In the genomic region with DNA sequence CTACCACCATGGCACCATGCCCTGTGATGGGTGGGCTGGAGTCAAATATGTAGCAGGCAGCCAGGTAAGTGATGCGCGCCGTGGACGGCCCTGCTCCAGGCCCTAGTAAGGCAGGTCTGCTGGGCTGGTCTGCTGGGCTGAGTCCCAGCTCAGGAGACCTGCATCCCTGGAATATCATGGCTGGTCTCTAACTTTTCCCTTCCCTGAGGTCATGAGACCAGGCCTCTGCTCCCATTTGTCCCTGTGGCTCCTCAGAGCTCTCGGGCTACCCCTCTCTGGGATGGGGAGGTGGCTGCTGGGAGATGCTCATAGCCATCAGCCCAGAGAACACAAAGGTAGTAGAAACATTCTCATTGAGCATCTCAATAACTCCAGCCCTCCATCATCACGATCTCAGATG, we compare ENCODE assay signal across 28 cellular contexts. TPM values are rescaled to one million over a fixed set of nuclear protein-coding genes. Genes with fewer than 3 reads are reported as not detected.
"Had no signal": no experiment of that assay in that cellular context is flagged by ENCODE, and none has a peak within 500 bp of the region (broad histone marks: within the 10 kb centered on the region; RNA-seq: fewer than 3 reads in every experiment).

No MANE protein-coding gene starts in this region.

- DNase-seq: stimulated activated CD4-positive, alpha-beta T cell treated with anti-CD3 and anti-CD28 coated beads, Interleukin-1b, Interleukin-23, amount 100 ng/mL, for 48 hours; stimulated activated CD4-positive, alpha-beta T cell treated with anti-CD3 and anti-CD28 coated beads, Interleukin-2, amount 100 ng/mL, for 24 hours; stimulated activated CD4-positive, alpha-beta T cell treated with anti-CD3 and anti-CD28 coated beads, Interleukin-2, amount 100 ng/mL, for 48 hours; stimulated activated CD4-positive, alpha-beta T cell treated with anti-CD3 and anti-CD28 coated beads, Interleukin-4, amount 100 ng/mL, for 1 hour; stimulated activated CD4-positive, alpha-beta T cell treated with anti-CD3 and anti-CD28 coated beads, Interleukin-4, amount 100 ng/mL, for 24 hours; stimulated activated CD4-positive, alpha-beta T cell treated with anti-CD3 and anti-CD28 coated beads, Interleukin-4, amount 100 ng/mL, for 4 hours; stimulated activated naive B cell treated with anti-CD40 and anti-IgM and Interleukin-4, amounts not matched to agents 10 μg/mL and 1 μg/mL and 100 μg/mL, for 72 hours; stimulated activated naive CD4-positive, alpha-beta T cell; stimulated activated naive CD4-positive, alpha-beta T cell treated with Interleukin-2 at 50 U/mL for 16 hours; stimulated activated naive CD8-positive, alpha-beta T cell treated with anti-CD3 and anti-CD28 coated beads, Interleukin-15, amount 100 ng/mL, for 72 hours; stimulated activated naive CD8-positive, alpha-beta T cell treated with anti-CD3 and anti-CD28 coated beads, Interleukin-15, Interleukin-2, amounts not matched to agents 100 U/mL and 50 U/mL, for 24 hours; stomach; substantia nigra; testis; thyroid gland; transverse colon; trophoblast cell; upper lobe of left lung; upper lobe of right lung; uterus had no signal

- H3K27me3 ChIP-seq: suprapubic skin, testis, thyroid gland, tibial artery, tibial nerve, upper lobe of left lung, upper lobe of right lung, uterus, vagina had no signal

- ATAC-seq: stimulated activated memory B cell treated with anti-CD40 and anti-IgM and Interleukin-4, amounts not matched to agents 10 μg/mL and 1 μg/mL and 100 μg/mL, for 72 hours; stimulated activated naive B cell treated with anti-CD40 and anti-IgM and Interleukin-4, amounts not matched to agents 10 μg/mL and 1 μg/mL and 100 μg/mL, for 72 hours; stimulated activated naive CD8-positive, alpha-beta T cell treated with anti-CD3 and anti-CD28 coated beads, Interleukin-15, Interleukin-2, amounts not matched to agents 100 U/mL and 50 U/mL, for 24 hours; upper lobe of right lung had no signal

- H3K36me3 ChIP-seq: stomach, suprapubic skin, thoracic aorta, thyroid gland, tibial artery, tibial nerve, transverse colon, upper lobe of left lung, upper lobe of right lung, uterus, vagina had no signal

- H3K27ac ChIP-seq: stomach, suprapubic skin, testis, thoracic aorta, thyroid gland, tibial artery, tibial nerve, transverse colon, upper lobe of left lung, upper lobe of right lung, uterus, vagina had no signal

- H3K36me3 Mint-ChIP-seq: stimulated activated memory B cell treated with anti-CD40 and anti-IgM and Interleukin-4, amounts not matched to agents 10 μg/mL and 1 μg/mL and 100 μg/mL, for 72 hours; stimulated activated naive B cell treated with anti-CD40 and anti-IgM and Interleukin-4, amounts not matched to agents 10 μg/mL and 1 μg/mL and 100 μg/mL, for 72 hours; type B pancreatic cell had no signal

- H3K4me3 Mint-ChIP-seq: stimulated activated memory B cell treated with anti-CD40 and anti-IgM and Interleukin-4, amounts not matched to agents 10 μg/mL and 1 μg/mL and 100 μg/mL, for 72 hours; stimulated activated naive B cell treated with anti-CD40 and anti-IgM and Interleukin-4, amounts not matched to agents 10 μg/mL and 1 μg/mL and 100 μg/mL, for 72 hours; stimulated activated naive CD8-positive, alpha-beta T cell treated with anti-CD3 and anti-CD28 coated beads, Interleukin-15, amount 100 ng/mL, for 72 hours; stimulated activated naive CD8-positive, alpha-beta T cell treated with anti-CD3 and anti-CD28 coated beads, Interleukin-15, Interleukin-2, amounts not matched to agents 100 ng/mL and 50 ng/mL, for 24 hours; type B pancreatic cell had no signal

- H3K4me3 ChIP-seq: stomach, suprapubic skin, testis, thoracic aorta, thyroid gland, tibial artery, tibial nerve, transverse colon, upper lobe of left lung, upper lobe of right lung, uterus, vagina had no signal

- H3K9me3 Mint-ChIP-seq: stimulated activated memory B cell treated with anti-CD40 and anti-IgM and Interleukin-4, amounts not matched to agents 10 μg/mL and 1 μg/mL and 100 μg/mL, for 72 hours; stimulated activated naive B cell treated with anti-CD40 and anti-IgM and Interleukin-4, amounts not matched to agents 10 μg/mL and 1 μg/mL and 100 μg/mL, for 72 hours; stimulated activated naive CD8-positive, alpha-beta T cell treated with anti-CD3 and anti-CD28 coated beads, Interleukin-15, amount 100 ng/mL, for 72 hours; stimulated activated naive CD8-positive, alpha-beta T cell treated with anti-CD3 and anti-CD28 coated beads, Interleukin-15, Interleukin-2, amounts not matched to agents 100 ng/mL and 50 ng/mL, for 24 hours; type B pancreatic cell had no signal

- H3K27ac Mint-ChIP-seq: stimulated activated memory B cell treated with anti-CD40 and anti-IgM and Interleukin-4, amounts not matched to agents 10 μg/mL and 1 μg/mL and 100 μg/mL, for 72 hours; stimulated activated naive B cell treated with anti-CD40 and anti-IgM and Interleukin-4, amounts not matched to agents 10 μg/mL and 1 μg/mL and 100 μg/mL, for 72 hours; stimulated activated naive CD8-positive, alpha-beta T cell treated with anti-CD3 and anti-CD28 coated beads, Interleukin-15, Interleukin-2, amounts not matched to agents 100 ng/mL and 50 ng/mL, for 24 hours; type B pancreatic cell had no signal

- H3K4me1 ChIP-seq: stomach, testis, thyroid gland, tibial nerve, transverse colon, upper lobe of left lung, upper lobe of right lung, uterus, vagina had no signal

- H3K9me3 ChIP-seq: stomach, suprapubic skin, testis, thoracic aorta, thyroid gland, tibial artery, tibial nerve, transverse colon, upper lobe of left lung, upper lobe of right lung, uterus, vagina had no signal

- H3K4me1 Mint-ChIP-seq: stimulated activated memory B cell treated with anti-CD40 and anti-IgM and Interleukin-4, amounts not matched to agents 10 μg/mL and 1 μg/mL and 100 μg/mL, for 72 hours; stimulated activated naive CD8-positive, alpha-beta T cell treated with anti-CD3 and anti-CD28 coated beads, Interleukin-15, amount 100 ng/mL, for 72 hours had no signal

RNA-seq across cellular contexts. Expression of gene KCNA5, which starts 19.8 kb away (rescaled TPM):
- total RNA-seq: vagina had no signal
